Comparison of ENCODE assay signal across 28 cellular contexts in genomic region chr15:72706266-72706665, GRCh38. TPM values are rescaled to one million over a fixed set of nuclear protein-coding genes. Genes with fewer than 3 reads are reported as not detected.
DNase-seq lines count a peak whose midpoint lies in the region; ATAC-seq and TF ChIP-seq lines count a peak whose summit lies in the region.
"Had no signal": no experiment of that assay in that cellular context is flagged by ENCODE, and none has a peak within 500 bp of the region (broad histone marks: within the 10 kb centered on the region; RNA-seq: fewer than 3 reads in every experiment).

No MANE protein-coding gene starts in this region.

- CTCF ChIA-PET in PC-3 (lab: Charles Lee): no interaction called here

- H3K27me3 ChIP-seq in PC-3 (ENCODE audit: low read length) (no peaks in the 10 kb centered on the region), gastroesophageal sphincter (no peaks in the 10 kb centered on the region), vagina (no peaks in the 10 kb centered on the region)
- H3K27me3 ChIP-seq: spleen, testis, uterus had no signal

- BruUV-seq in PC-3 (replicated peaks; lab: Mats Ljungman, UMichigan): no TSS peak

- H3K4me3 ChIP-seq in PC-3 (ENCODE audit: low read length): no peak overlapping the region
- no peak overlapping the region for H3K4me3 ChIP-seq in gastroesophageal sphincter
- no peak overlapping the region for H3K4me3 ChIP-seq in vagina
- H3K4me3 ChIP-seq: GM23248, spleen, testis, uterus had no signal

- H4K20me1 ChIP-seq in PC-3 (ENCODE audit: low read length): no peaks in the 10 kb centered on the region

- no peaks in the 10 kb centered on the region for H3K4me1 ChIP-seq in PC-3 (ENCODE audit: insufficient read depth, low read length)
- H3K4me1 ChIP-seq in gastroesophageal sphincter: peaks cover 0 to 12% (median 0%) of the 10 kb centered on the region in 3 donors
- H3K4me1 ChIP-seq in vagina: no peaks in the 10 kb centered on the region
- H3K4me1 ChIP-seq: spleen, testis, uterus had no signal

- H3K79me2 ChIP-seq in PC-3 (ENCODE audit: low read length): no peaks in the 10 kb centered on the region

- ATAC-seq in PC-3 (no peak), gastroesophageal sphincter (no peak)
- ATAC-seq: activated naive CD4-positive, alpha-beta T cell treated with anti-CD3 and anti-CD28 coated beads, Interleukin-2, amount 50 U/mL, for 72 hours; stimulated activated memory B cell treated with anti-CD40 and anti-IgM and Interleukin-4, amounts not matched to agents 10 μg/mL and 1 μg/mL and 100 μg/mL, for 72 hours; WTC11 had no signal

- no peak for TF ChIP-seq CTCF in PC-3 (conservative IDR thresholded peaks at IDR 0.05; ENCODE audit: low read depth, low read length)
- TF ChIP-seq CTCF in gastroesophageal sphincter (IDR thresholded peaks at IDR 0.05): no peak
- no peak for TF ChIP-seq CTCF in vagina (IDR thresholded peaks at IDR 0.05)

- H3K36me3 ChIP-seq in PC-3 (ENCODE audit: low read depth, low read length) (no peaks in the 10 kb centered on the region), gastroesophageal sphincter (peaks cover 0 to 9% of the 10 kb centered on the region in 2 donors), vagina (no peaks in the 10 kb centered on the region)
- H3K36me3 ChIP-seq: uterus had no signal

- no peaks in the 10 kb centered on the region for H3K9me2 ChIP-seq in PC-3 (replicated peaks; ENCODE audit: low read length)

- H3K9ac ChIP-seq in PC-3 (ENCODE audit: low read length): no peak overlapping the region
- H3K9ac ChIP-seq: GM23248 had no signal

- TF ChIP-seq POLR2A in gastroesophageal sphincter (IDR thresholded peaks at IDR 0.05): no peak
- no peak for TF ChIP-seq POLR2A in vagina (IDR thresholded peaks at IDR 0.05)

- no peak overlapping the region for H3K27ac ChIP-seq in PC-3 (ENCODE audit: low read length)
- no peak overlapping the region for H3K27ac ChIP-seq in gastroesophageal sphincter
- no peak overlapping the region for H3K27ac ChIP-seq in vagina
- H3K27ac ChIP-seq: spleen, testis, uterus had no signal

- no peak overlapping the region for H3K4me2 ChIP-seq in PC-3 (ENCODE audit: low read length)

- no peaks in the 10 kb centered on the region for H3K9me3 ChIP-seq in PC-3 (ENCODE audit: low read length)
- no peaks in the 10 kb centered on the region for H3K9me3 ChIP-seq in gastroesophageal sphincter
- no peaks in the 10 kb centered on the region for H3K9me3 ChIP-seq in vagina
- H3K9me3 ChIP-seq: spleen, testis, uterus had no signal

- no peak overlapping the region for H2AFZ ChIP-seq in PC-3 (ENCODE audit: low read length)
- H2AFZ ChIP-seq: GM23248 had no signal

- POLR2A ChIA-PET in PC-3 (lab: Charles Lee; ENCODE audit: unreplicated experiment): no interaction called here

- intact Hi-C loops in PC-3 (cut with micrococcal nuclease): no loop called here
- intact Hi-C loops in vagina (cut with DNase I): no loop called here

- H3F3A ChIP-seq in PC-3 (ENCODE audit: low read length, unreplicated experiment): no peaks in the 10 kb centered on the region

- WGBS in gastroesophageal sphincter (ENCODE audit: low coverage in 1 of 2), 2 donors: 90 to 100% methylated on average over 3 to 11 of the region's 11 CpGs

- no peak for TF ChIP-seq EP300 in gastroesophageal sphincter (IDR thresholded peaks at IDR 0.05)

- DNase-seq in HCEC 1CT: peak; percentile 50
- DNase-seq in PC-3: peak; percentile 10
- DNase-seq in fibroblast of peridontal ligament (ENCODE audit: extremely low read depth): peak; percentile 31
- no peak for DNase-seq in stimulated activated CD4-positive, alpha-beta T cell treated with anti-CD3 and anti-CD28 coated beads, Interleukin-4, amount 100 ng/mL, for 24 hours
- no peak for DNase-seq in dermis blood vessel endothelial cell
- no peak for DNase-seq in vagina (ENCODE audit: extremely low spot score in 2 of 2)
- DNase-seq: activated CD4-positive, alpha-beta T cell treated with anti-CD3 and anti-CD28 coated beads, Interleukin-2, amount 50 U/mL, for 4 hours; aorta; caudate nucleus; CD4-positive, CD25-positive, alpha-beta regulatory T cell; GM23248; naive B cell; NCI-H2081 treated with DMSO at 0.1 percent for 48 hours; NCI-H82; nucleus accumbens; SHP77; spleen; stimulated activated CD4-positive, alpha-beta T cell treated with anti-CD3 and anti-CD28 coated beads, Interleukin-2, amount 100 ng/mL, for 48 hours; T-helper 9 cell; testis; uterus had no signal

RNA-seq across cellular contexts. Expression of gene BBS4, which starts 20.3 kb away (rescaled TPM):
- total RNA-seq in PC-3 (2014; rRNA removed) (7.5 and 18.7 TPM in 2 replicates), gastroesophageal sphincter (10 to 100 TPM; 19.8 to 34.9 (median 26.6) TPM), dermis blood vessel endothelial cell (9.2 and 10.2 TPM in 2 replicates), vagina (37.1 TPM)

RNA-seq across cellular contexts. Expression of gene HIGD2B, which starts 20.3 kb away (rescaled TPM):
- total RNA-seq in PC-3 (2014; rRNA removed): 0.11 TPM in 1 of 2 replicates, not detected in the other
- not detected for total RNA-seq in gastroesophageal sphincter
- total RNA-seq in dermis blood vessel endothelial cell: not detected in 2 replicates
- not detected for total RNA-seq in vagina
- total RNA-seq: aorta; CD4-positive, CD25-positive, alpha-beta regulatory T cell; G401; GM23248; mesenteric fat pad; spleen; uterus; WTC11 had no signal

RNA-seq across cellular contexts. Expression of gene GOLGA6B, which starts 51.8 kb away (rescaled TPM):
- 0.11 TPM in 1 of 2 replicates, not detected in the other for total RNA-seq in PC-3 (2014; rRNA removed)
- under 1 TPM in 1 of 4 donors, not detected in 3; 0.40 TPM for total RNA-seq in gastroesophageal sphincter
- not detected in 2 replicates for total RNA-seq in dermis blood vessel endothelial cell
- not detected for total RNA-seq in vagina
- total RNA-seq: aorta; CD4-positive, CD25-positive, alpha-beta regulatory T cell; G401; GM23248; mesenteric fat pad; pulmonary artery endothelial cell; spleen; uterus had no signal

Comparison
In these comparisons a context has a peak if more than half of its experiments do, and no peak if none do; other contexts are left out.
1. DNase-seq: peak in HCEC 1CT (single experiment), PC-3 (single experiment) and fibroblast of peridontal ligament (single experiment); none in stimulated activated CD4-positive, alpha-beta T cell treated with anti-CD3 and anti-CD28 coated beads, Interleukin-4, amount 100 ng/mL, for 24 hours (single experiment), dermis blood vessel endothelial cell (single experiment) and vagina (0 of 2).